ENCODE assay signal across 8 cellular contexts in genomic region chr16:71807905-71808592, GRCh38. TPM values are rescaled to one million over a fixed set of nuclear protein-coding genes. Genes with fewer than 3 reads are reported as not detected.
DNase-seq lines count a peak whose midpoint lies in the region; ATAC-seq, FAIRE-seq and TF ChIP-seq lines count a peak whose summit lies in the region.

No MANE protein-coding gene starts in this region.

- WGBS in pancreas, 2 donors, result 0 to 1% methylated on average over 41 to 44 of the region's 44 CpGs

- no peak for TF ChIP-seq CTCF in pancreas (IDR thresholded peaks at IDR 0.05)

- H3K4me1 ChIP-seq in pancreas, result peaks cover 9 to 24% (median 9%) of the 10 kb centered on the region in 3 donors

- no peaks in the 10 kb centered on the region for H3K27me3 ChIP-seq in pancreas

- FAIRE-seq in pancreas (lab: Jason Lieb, UNC), result no peak

- intact Hi-C loops in pancreas (cut with DNase I), result loop anchor here in 1 of 3 donors (10.0 kb wide), 1 partner anchor 87 kb away; the partner anchor contains the start of gene IST1

- H3K4me3 ChIP-seq in Jurkat, Clone E6-1 (ENCODE audit: low read length), result peak overlapping the region; percentile 90
- H3K4me3 ChIP-seq in pancreas, result peak overlapping the region; percentile 73 to 98 (median 92)

- H3K4me3 Mint-ChIP-seq in activated T-cell treated with anti-CD3 and anti-CD28 coated beads, Interleukin-2, amount 50 U/mL, for 72 hours, result peak overlapping the region; percentile 92 to 94

- H3K27me3 Mint-ChIP-seq in activated T-cell treated with anti-CD3 and anti-CD28 coated beads, Interleukin-2, amount 50 U/mL, for 72 hours (ENCODE audit: low read depth), result no peaks in the 10 kb centered on the region

- H3K36me3 Mint-ChIP-seq in activated T-cell treated with anti-CD3 and anti-CD28 coated beads, Interleukin-2, amount 50 U/mL, for 72 hours (ENCODE audit: insufficient read depth in 2 of 2), result peaks cover 3 to 14% of the 10 kb centered on the region in 2 donors

- no peaks in the 10 kb centered on the region for H3K9me3 ChIP-seq in pancreas

- peak; percentile 36 for ATAC-seq in GM21717 (IDR thresholded peaks at IDR 0.05; ENCODE audit: unreplicated experiment)
- peak; percentile 23 to 36 for ATAC-seq in activated T-cell treated with anti-CD3 and anti-CD28 coated beads, Interleukin-2, amount 50 U/mL, for 72 hours (replicated peaks in 1 of 2)
- ATAC-seq in pancreas, result peak; percentile 13 to 31 (median 25)

- H3K4me1 Mint-ChIP-seq in activated T-cell treated with anti-CD3 and anti-CD28 coated beads, Interleukin-2, amount 50 U/mL, for 72 hours (ENCODE audit: low read depth), result peaks cover 52% of the 10 kb centered on the region

- no peaks in the 10 kb centered on the region for H3K9me3 Mint-ChIP-seq in activated T-cell treated with anti-CD3 and anti-CD28 coated beads, Interleukin-2, amount 50 U/mL, for 72 hours

- H3K27ac ChIP-seq in pancreas, result peak overlapping the region; percentile 91 to 99 (median 96)

- no peaks in the 10 kb centered on the region for H3K36me3 ChIP-seq in pancreas

- DNase-seq in ELR (ENCODE audit: low read depth) (peak; percentile 56), glomerular visceral epithelial cell (ENCODE audit: extremely low spot score) (peak; percentile 25), pancreas (peak in 3 of 6 donors; percentile 17 to 33 (median 23)), NCI-H1694 (lab: John Stamatoyannopoulos, UW) (no peak), NCI-H774 (lab: John Stamatoyannopoulos, UW) (no peak)
- no peak for DNase-seq in Jurkat, Clone E6-1 (ENCODE audit: low read depth, low spot score)
- DNase-seq in activated T-cell treated with anti-CD3 and anti-CD28 coated beads, Interleukin-2, amount 50 U/mL, for 72 hours, result peak in 1 of 2 donors; percentile 64

- H3K27ac Mint-ChIP-seq in activated T-cell treated with anti-CD3 and anti-CD28 coated beads, Interleukin-2, amount 50 U/mL, for 72 hours, result peak overlapping the region; percentile 95

RNA-seq across cellular contexts. Expression of gene AP1G1, which starts 0.6 kb away (rescaled TPM):
- polyA plus RNA-seq in Jurkat, Clone E6-1 (2012; ENCODE audit: insufficient read depth, insufficient read length), result 36.3 TPM
- 10 to 100 TPM; 83.2 to 87.0 TPM for total RNA-seq in activated T-cell treated with anti-CD3 and anti-CD28 coated beads, Interleukin-2, amount 50 U/mL, for 72 hours
- 10 to 100 TPM; 31.6 to 50.8 (median 39.8) TPM for total RNA-seq in pancreas
- 10 to 100 TPM; 15.3 to 27.6 TPM for polyA plus RNA-seq in pancreas

RNA-seq across cellular contexts. Expression of gene ATXN1L, which starts 37.7 kb away (rescaled TPM):
- 15.4 TPM for polyA plus RNA-seq in Jurkat, Clone E6-1 (2012; ENCODE audit: insufficient read depth, insufficient read length)
- 10 to 100 TPM; 21.7 to 25.8 TPM for total RNA-seq in activated T-cell treated with anti-CD3 and anti-CD28 coated beads, Interleukin-2, amount 50 U/mL, for 72 hours
- total RNA-seq in pancreas, result 10 to 100 TPM; 10.2 to 17.4 (median 12.4) TPM
- 1 to 10 TPM; 5.5 to 6.2 TPM for polyA plus RNA-seq in pancreas

Comparison
In these comparisons a context has a peak if more than half of its experiments do, and no peak if none do; other contexts are left out.
1. DNase-seq: peak in ELR (single experiment) and glomerular visceral epithelial cell (single experiment); none in Jurkat, Clone E6-1 (single experiment), NCI-H1694 (single experiment) and NCI-H774 (single experiment).
2. Peak in every context shown above with its lines, with median percentiles within 50 percentile points of each other: ATAC-seq.